6 cellular contexts compared by ENCODE assay signal in genomic region chr21:5697733-5698560, GRCh38.
DNase-seq lines count a peak whose midpoint lies in the region; ATAC-seq, FAIRE-seq and TF ChIP-seq lines count a peak whose summit lies in the region.
"Not testable (repeated sequence)": the region's sequence is repeated elsewhere in the genome, so short reads cannot be mapped to it uniquely, and the experiment has no call there.

No MANE protein-coding gene starts in this region.

- H3K9ac ChIP-seq in HCT116 (ENCODE audit: low read length); HepG2 (ENCODE audit: insufficient read depth, low read depth, low read length): not testable (repeated sequence)

- POLR2A ChIA-PET in A549 (lab: Yijun Ruan, JAX); HCT116 (lab: Charles Lee); Panc1 (lab: Charles Lee); WTC11 (lab: Charles Lee); HepG2 (lab: Yijun Ruan, JAX): not testable (repeated sequence)

- not testable (repeated sequence) for H3K4me3 Mint-ChIP-seq in WTC11

- H3K4me1 Mint-ChIP-seq in WTC11 = not testable (repeated sequence)

- not testable (repeated sequence) for H3K79me2 ChIP-seq in HCT116 (ENCODE audit: insufficient read depth, low read length); HepG2 (ENCODE audit: insufficient read depth, low read length)

- not testable (repeated sequence) for H3K9me3 ChIP-seq in A549; HCT116 (ENCODE audit: control insufficient read depth in 1 of 2, insufficient read depth in 1 of 2, low read depth in 1 of 2, low read length in 2 of 2); Panc1 (ENCODE audit: control insufficient read depth, insufficient read depth, low read depth, low read length); HepG2 (ENCODE audit: low read length)

- intact Hi-C loops in HCT116 (cut with micrococcal nuclease); Panc1 (cut with micrococcal nuclease; ENCODE audit: unreplicated experiment); HepG2 (cut with micrococcal nuclease; ENCODE audit: unreplicated experiment): not testable (repeated sequence)

- TF ChIP-seq CTCF in A549 (IDR thresholded peaks at IDR 0.05); HCT116 (IDR thresholded peaks at IDR 0.05 in 2 of 3, conservative IDR thresholded peaks at IDR 0.05 in 1 of 3; ENCODE audit: borderline replicate concordance in 1 of 3, insufficient read depth in 1 of 3, low read depth in 2 of 3, low read length in 2 of 3); Panc1 (IDR thresholded peaks at IDR 0.05); WTC11 (IDR thresholded peaks at IDR 0.05); foreskin keratinocyte (conservative IDR thresholded peaks at IDR 0.05); HepG2 (CRISPR knock-in tag; IDR thresholded peaks at IDR 0.05): not testable (repeated sequence)

- ATAC-seq in A549 = peak; percentile 91 to 99
- peak; percentile 99 for ATAC-seq in HCT116
- ATAC-seq in Panc1 = peak; percentile 85
- ATAC-seq in WTC11 = peak; percentile 30; the same call in 1 of the 2 replicates
- peak; percentile 38 for ATAC-seq in foreskin keratinocyte
- peak; percentile 71 for ATAC-seq in HepG2

- no CpG with 5 or more reads among the region's 25 CpGs for WGBS in A549 (ENCODE audit: missing lambda C conversion rate)
- WGBS in HepG2 (ENCODE audit: low lambda C conversion rate) = no CpG with 5 or more reads among the region's 25 CpGs

- not testable (repeated sequence) for H4K20me1 ChIP-seq in HCT116 (ENCODE audit: insufficient read depth); HepG2 (ENCODE audit: insufficient read depth, low read length)

- not testable (repeated sequence) for TF ChIP-seq EP300 in A549 (IDR thresholded peaks at IDR 0.05); HepG2 (IDR thresholded peaks at IDR 0.05; ENCODE audit: low read depth in 2 of 2, low read length in 2 of 2); HepG2 (CRISPR knock-in tag; IDR thresholded peaks at IDR 0.05; ENCODE audit: borderline replicate concordance)

- not testable (repeated sequence) for H3K36me3 Mint-ChIP-seq in WTC11

- not testable (repeated sequence) for TF ChIP-seq RAD21 in A549 (conservative IDR thresholded peaks at IDR 0.05 in 1 of 2, IDR thresholded peaks at IDR 0.05 in 1 of 2); HCT116 (IDR thresholded peaks at IDR 0.05; ENCODE audit: low read depth); HepG2 (CRISPR knock-in tag; IDR thresholded peaks at IDR 0.05)

- H3K27ac Mint-ChIP-seq in WTC11 = not testable (repeated sequence)

- not testable (repeated sequence) for FAIRE-seq in A549 (lab: Jason Lieb, UNC); HepG2 (lab: Jason Lieb, UNC)

- RAD21 ChIA-PET in HCT116 (lab: Charles Lee; ENCODE audit: low non-redundant PET in 1 of 2, low total read pairs in 2 of 2, uncharacterized antibody in 2 of 2, unreplicated experiment in 2 of 2) = not testable (repeated sequence)

- H3K4me2 ChIP-seq in A549; HCT116 (ENCODE audit: low read length); HepG2 (ENCODE audit: low read depth, low read length): not testable (repeated sequence)

- DNase-seq in A549 (ENCODE audit: low read depth in 1 of 2, low spot score in 1 of 2); HCT116 (ENCODE audit: low read depth, low spot score); Panc1 (ENCODE audit: low read depth, low spot score); WTC11 (ENCODE audit: low spot score); foreskin keratinocyte; HepG2 (ENCODE audit: low spot score): not testable (repeated sequence)

- not testable (repeated sequence) for H3K9me2 ChIP-seq in HCT116 (ENCODE audit: insufficient read depth)

- not testable (repeated sequence) for H3K27me3 ChIP-seq in HCT116 (ENCODE audit: insufficient read depth, low read length); Panc1 (ENCODE audit: control insufficient read depth, insufficient read depth, low read length); foreskin keratinocyte; HepG2 (ENCODE audit: control insufficient read depth in 1 of 2, insufficient read depth in 2 of 2, low read length in 2 of 2)

- CTCF ChIA-PET in A549 (lab: Yijun Ruan, JAX); HCT116 (lab: Charles Lee); Panc1 (lab: Charles Lee); WTC11 (lab: Charles Lee); HepG2 (lab: Yijun Ruan, JAX; ENCODE audit: low intra/inter-chr PET ratio, low total read pairs): not testable (repeated sequence)

- in situ Hi-C loops in Panc1 (cut with HindIII; ENCODE audit: low pct_unique_long_range_greater_than_20kb, low sequenced_read_pairs); HepG2 (cut with HindIII; ENCODE audit: extremely low pct_ligation_motif_present, low pct_unique_long_range_greater_than_20kb): not testable (repeated sequence)

- H3K4me3 ChIP-seq in A549; HCT116 (replicated peaks in 1 of 2; ENCODE audit: low read depth in 1 of 2, low read length in 2 of 2); Panc1 (ENCODE audit: low read depth in 2 of 2, low read length in 2 of 2); HepG2 (replicated peaks in 1 of 3; ENCODE audit: insufficient read depth in 1 of 3, low read depth in 2 of 3, low read length in 3 of 3): not testable (repeated sequence)

- H2AFZ ChIP-seq in HCT116 (ENCODE audit: low read depth, low read length, poor library complexity, severe bottlenecking); HepG2 (ENCODE audit: low read length): not testable (repeated sequence)

- not testable (repeated sequence) for H3K4me1 ChIP-seq in A549; HCT116 (ENCODE audit: control insufficient read depth in 1 of 2, insufficient read depth in 2 of 2, low read length in 2 of 2); Panc1 (ENCODE audit: control insufficient read depth, insufficient read depth, low read length); foreskin keratinocyte; HepG2 (ENCODE audit: insufficient read depth, low read length)

- BruUV-seq in HCT116 (replicated peaks; lab: Mats Ljungman, UMichigan); Panc1 (replicated peaks; lab: Mats Ljungman, UMichigan); HepG2 (replicated peaks; lab: Mats Ljungman, UMichigan): not testable (repeated sequence)

- TF ChIP-seq POLR2A in A549 (IDR thresholded peaks at IDR 0.05; ENCODE audit: low read length); HCT116 (IDR thresholded peaks at IDR 0.05; ENCODE audit: borderline replicate concordance, extremely low read depth, insufficient read depth, insufficient read length); HepG2 (IDR thresholded peaks at IDR 0.05; ENCODE audit: insufficient read depth in 1 of 2, low read depth in 2 of 2, low read length in 2 of 2): not testable (repeated sequence)

- H3K36me3 ChIP-seq in HCT116 (ENCODE audit: control insufficient read depth in 1 of 2, insufficient read depth in 2 of 2, low read length in 2 of 2); Panc1 (ENCODE audit: control insufficient read depth, insufficient read depth, low read length); HepG2 (replicated peaks in 1 of 2; ENCODE audit: control insufficient read depth in 1 of 2, insufficient read depth in 2 of 2, low read length in 2 of 2): not testable (repeated sequence)

- H3K27ac ChIP-seq in A549; HCT116 (ENCODE audit: low read depth, low read length); Panc1 (ENCODE audit: low read length); foreskin keratinocyte; HepG2 (ENCODE audit: extremely low read length, insufficient read depth, low read length): not testable (repeated sequence)

- H3K9me3 Mint-ChIP-seq in WTC11 = not testable (repeated sequence)

- not testable (repeated sequence) for H3K27me3 Mint-ChIP-seq in WTC11 (ENCODE audit: low read depth)

Comparison
In these comparisons a context has a peak if more than half of its experiments do, and no peak if none do; other contexts are left out.
1. ATAC-seq: peak in every context shown above with its lines; median percentile 99 in HCT116; 95 in A549; 85 in Panc1; 71 in HepG2; 38 in foreskin keratinocyte; 30 in WTC11.